ENCODE assay signal across 26 cellular contexts in the genomic region with DNA sequence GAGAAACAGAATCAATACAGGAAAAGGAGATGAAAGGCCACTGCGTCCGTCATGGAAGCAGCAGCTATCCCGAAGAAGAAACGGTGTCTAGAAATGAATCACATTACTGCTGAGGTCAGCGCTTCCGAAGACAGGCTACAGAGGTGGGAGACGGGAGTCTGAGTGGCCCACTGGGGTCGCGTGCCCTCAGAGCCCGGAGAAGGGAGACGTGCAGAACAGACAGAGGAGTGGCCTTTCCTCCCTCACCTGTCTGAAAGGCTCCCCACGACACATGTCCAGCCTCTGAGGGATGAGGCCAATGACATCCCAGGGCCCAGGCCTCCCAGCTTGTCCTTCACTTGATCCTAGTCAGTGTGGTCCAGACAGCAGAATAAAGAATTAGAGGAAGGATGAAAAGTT. TPM values are rescaled to one million over a fixed set of nuclear protein-coding genes. Genes with fewer than 3 reads are reported as not detected.
A peak's percentile ranks its signal among the peaks of the same experiment; 100 is the strongest.
DNase-seq lines count a peak whose midpoint lies in the region; ATAC-seq, FAIRE-seq and TF ChIP-seq lines count a peak whose summit lies in the region.
"Had no signal": no experiment of that assay in that cellular context is flagged by ENCODE, and none has a peak within 500 bp of the region (broad histone marks: within the 10 kb centered on the region; RNA-seq: fewer than 3 reads in every experiment).

No MANE protein-coding gene starts in this region.

- no peaks in the 10 kb centered on the region for H3K27me3 Mint-ChIP-seq in T-helper 2 cell treated with Interferon-gamma antibody and Interleukin-4, amounts not matched to agents 5 μg/mL and 100 μg/mL, for 36 hours (ENCODE audit: low read depth)
- H3K27me3 Mint-ChIP-seq in astrocyte (ENCODE audit: low read depth, unreplicated experiment), result no peaks in the 10 kb centered on the region
- no peaks in the 10 kb centered on the region for H3K27me3 Mint-ChIP-seq in natural killer cell treated with Interleukin-12 subunit alpha and Interleukin-12 subunit beta and Interleukin-15 and Interleukin-18, amount 100 ng/mL, for 72 hours
- H3K27me3 Mint-ChIP-seq: central memory CD8-positive, alpha-beta T cell; dendritic cell treated with granulocyte-macrophage colony-stimulating factor and Interleukin-4, amounts not matched to agents 40 ng/mL and 50 ng/mL, for 4 days had no signal

- no peak overlapping the region for H3K9ac ChIP-seq in astrocyte (ENCODE audit: low read length)

- no peaks in the 10 kb centered on the region for H3K27me3 ChIP-seq in astrocyte (ENCODE audit: insufficient read depth, low read length)
- H3K27me3 ChIP-seq: tibial nerve had no signal

- no peak overlapping the region for H3K4me2 ChIP-seq in astrocyte (ENCODE audit: low read length)

- peaks cover 59% of the 10 kb centered on the region for H3K36me3 Mint-ChIP-seq in T-helper 2 cell treated with Interferon-gamma antibody and Interleukin-4, amounts not matched to agents 5 μg/mL and 100 μg/mL, for 36 hours (ENCODE audit: low read depth)
- peaks cover 33% of the 10 kb centered on the region for H3K36me3 Mint-ChIP-seq in astrocyte (ENCODE audit: low read depth, unreplicated experiment)
- H3K36me3 Mint-ChIP-seq in natural killer cell treated with Interleukin-12 subunit alpha and Interleukin-12 subunit beta and Interleukin-15 and Interleukin-18, amount 100 ng/mL, for 72 hours, result peaks cover 18% of the 10 kb centered on the region

- peaks cover 11% of the 10 kb centered on the region for H3K4me1 Mint-ChIP-seq in T-helper 2 cell treated with Interferon-gamma antibody and Interleukin-4, amounts not matched to agents 5 μg/mL and 100 μg/mL, for 36 hours (ENCODE audit: low read depth)
- H3K4me1 Mint-ChIP-seq in astrocyte (ENCODE audit: low read depth, unreplicated experiment), result no peaks in the 10 kb centered on the region
- peaks cover 19 to 23% of the 10 kb centered on the region in 2 donors for H3K4me1 Mint-ChIP-seq in natural killer cell treated with Interleukin-12 subunit alpha and Interleukin-12 subunit beta and Interleukin-15 and Interleukin-18, amount 100 ng/mL, for 72 hours (ENCODE audit: low read depth in 2 of 2)
- H3K4me1 Mint-ChIP-seq: central memory CD8-positive, alpha-beta T cell had no signal

- FAIRE-seq in astrocyte (lab: Jason Lieb, UNC), result no peak
- FAIRE-seq: frontal cortex, G401.6 had no signal

- no peaks in the 10 kb centered on the region for H3K9me3 Mint-ChIP-seq in T-helper 2 cell treated with Interferon-gamma antibody and Interleukin-4, amounts not matched to agents 5 μg/mL and 100 μg/mL, for 36 hours
- H3K9me3 Mint-ChIP-seq in astrocyte (ENCODE audit: unreplicated experiment), result peaks cover 5% of the 10 kb centered on the region
- H3K9me3 Mint-ChIP-seq in natural killer cell treated with Interleukin-12 subunit alpha and Interleukin-12 subunit beta and Interleukin-15 and Interleukin-18, amount 100 ng/mL, for 72 hours, result no peaks in the 10 kb centered on the region
- H3K9me3 Mint-ChIP-seq: central memory CD8-positive, alpha-beta T cell; dendritic cell treated with granulocyte-macrophage colony-stimulating factor and Interleukin-4, amounts not matched to agents 40 ng/mL and 50 ng/mL, for 4 days; T-helper 1 cell treated with Interleukin-12 subunit alpha and Interleukin-12 subunit beta and Interleukin-4 antibody, amounts not matched to agents 30 μg/mL and 1 μg/mL, for 36 hours had no signal

- no peaks in the 10 kb centered on the region for H3K9me3 ChIP-seq in astrocyte (ENCODE audit: insufficient read depth, low read depth, low read length)
- H3K9me3 ChIP-seq: tibial nerve had no signal

- peak overlapping the region; percentile 73 for H3K27ac Mint-ChIP-seq in T-helper 2 cell treated with Interferon-gamma antibody and Interleukin-4, amounts not matched to agents 5 μg/mL and 100 μg/mL, for 36 hours
- H3K27ac Mint-ChIP-seq in astrocyte (ENCODE audit: unreplicated experiment), result peak overlapping the region; percentile 14
- peak overlapping the region; percentile 13 to 17 for H3K27ac Mint-ChIP-seq in natural killer cell treated with Interleukin-12 subunit alpha and Interleukin-12 subunit beta and Interleukin-15 and Interleukin-18, amount 100 ng/mL, for 72 hours
- H3K27ac Mint-ChIP-seq: dendritic cell treated with granulocyte-macrophage colony-stimulating factor and Interleukin-4, amounts not matched to agents 40 ng/mL and 50 ng/mL, for 4 days; T-helper 1 cell treated with Interleukin-12 subunit alpha and Interleukin-12 subunit beta and Interleukin-4 antibody, amounts not matched to agents 30 μg/mL and 1 μg/mL, for 36 hours had no signal

- H3K79me2 ChIP-seq in astrocyte (ENCODE audit: insufficient read depth, low read length), result no peaks in the 10 kb centered on the region

- no peak for TF ChIP-seq CTCF in astrocyte (IDR thresholded peaks at IDR 0.05; ENCODE audit: insufficient read depth, low read depth, low read length)

- no peak overlapping the region for H3K27ac ChIP-seq in astrocyte (ENCODE audit: low read depth, low read length)
- H3K27ac ChIP-seq: RWPE1, tibial nerve had no signal

- ATAC-seq in natural killer cell treated with Interleukin-12 subunit alpha and Interleukin-12 subunit beta and Interleukin-15 and Interleukin-18, amount 100 ng/mL, for 72 hours, result no peak
- ATAC-seq: HCT116 had no signal

- H4K20me1 ChIP-seq in astrocyte (ENCODE audit: insufficient read depth, low read length), result no peaks in the 10 kb centered on the region

- H3K36me3 ChIP-seq in astrocyte (ENCODE audit: insufficient read depth, low read length), result peaks cover 12% of the 10 kb centered on the region

- H3K4me1 ChIP-seq in astrocyte (ENCODE audit: insufficient read depth, low read length), result no peaks in the 10 kb centered on the region
- H3K4me1 ChIP-seq: tibial nerve had no signal

- no peak for DNase-seq in T-helper 2 cell treated with Interferon-gamma antibody and Interleukin-4, amounts not matched to agents 5 μg/mL and 100 μg/mL, for 36 hours (ENCODE audit: low spot score)
- DNase-seq in T-helper 2 cell (no peak), H4 (ENCODE audit: low spot score) (peak; percentile 2), astrocyte (ENCODE audit: low read depth) (no peak), SW480 (ENCODE audit: low spot score) (no peak), middle frontal gyrus (ENCODE audit: extremely low spot score, low spot score) (no peak), NCI-H2227 treated with DMSO at 0.1 percent for 48 hours (lab: John Stamatoyannopoulos, UW) (no peak)
- DNase-seq in natural killer cell treated with Interleukin-12 subunit alpha and Interleukin-12 subunit beta and Interleukin-15 and Interleukin-18, amount 100 ng/mL, for 72 hours (ENCODE audit: low spot score), result no peak
- DNase-seq: 8988T; activated CD4-positive, alpha-beta T cell treated with anti-CD3 and anti-CD28 coated beads for 1 hour; AML-193; DMS153; Kasumi-1; mammary epithelial cell; MV-4-11; NCI-H1436 treated with DMSO at 0.1 percent for 48 hours; NCI-H446 treated with DMSO at 0.1 percent for 48 hours; occipital lobe had no signal

- no peak overlapping the region for H2AFZ ChIP-seq in astrocyte (ENCODE audit: low read depth, low read length)

- no peak overlapping the region for H3K4me3 ChIP-seq in astrocyte (ENCODE audit: insufficient read depth, low read depth, low read length)
- H3K4me3 ChIP-seq: tibial nerve had no signal

- H3K4me3 Mint-ChIP-seq in T-helper 2 cell treated with Interferon-gamma antibody and Interleukin-4, amounts not matched to agents 5 μg/mL and 100 μg/mL, for 36 hours, result no peak overlapping the region
- H3K4me3 Mint-ChIP-seq in astrocyte (ENCODE audit: unreplicated experiment), result no peak overlapping the region
- H3K4me3 Mint-ChIP-seq in natural killer cell treated with Interleukin-12 subunit alpha and Interleukin-12 subunit beta and Interleukin-15 and Interleukin-18, amount 100 ng/mL, for 72 hours, result no peak overlapping the region
- H3K4me3 Mint-ChIP-seq: central memory CD8-positive, alpha-beta T cell; dendritic cell treated with granulocyte-macrophage colony-stimulating factor and Interleukin-4, amounts not matched to agents 40 ng/mL and 50 ng/mL, for 4 days; T-helper 1 cell treated with Interleukin-12 subunit alpha and Interleukin-12 subunit beta and Interleukin-4 antibody, amounts not matched to agents 30 μg/mL and 1 μg/mL, for 36 hours had no signal

RNA-seq across cellular contexts. Expression of gene VPS26C, which starts 35.9 kb away (rescaled TPM):
- 63.6 and 95.0 TPM in 2 replicates for total RNA-seq in H4 (2014; rRNA removed; shearing (Covaris generic))
- 47.2 and 52.9 TPM in 2 replicates for total RNA-seq in astrocyte
- 10 to 100 TPM; 62.0 to 87.0 TPM for total RNA-seq in natural killer cell treated with Interleukin-12 subunit alpha and Interleukin-12 subunit beta and Interleukin-15 and Interleukin-18, amount 100 ng/mL, for 72 hours

Comparison
In these comparisons a context has a peak if more than half of its experiments do, and no peak if none do; other contexts are left out.
1. H3K27ac Mint-ChIP-seq: peak in every context shown above with its lines; median percentile 73 in T-helper 2 cell treated with Interferon-gamma antibody and Interleukin-4, amounts not matched to agents 5 μg/mL and 100 μg/mL, for 36 hours; 15 in natural killer cell treated with Interleukin-12 subunit alpha and Interleukin-12 subunit beta and Interleukin-15 and Interleukin-18, amount 100 ng/mL, for 72 hours; 14 in astrocyte.